8 cellular contexts compared by ENCODE assay signal in genomic region chr19:4456566-4456842, GRCh38. TPM values are rescaled to one million over a fixed set of nuclear protein-coding genes. Genes with fewer than 3 reads are reported as not detected.
A peak's percentile ranks its signal among the peaks of the same experiment; 100 is the strongest.
DNase-seq lines count a peak whose midpoint lies in the region; ATAC-seq and TF ChIP-seq lines count a peak whose summit lies in the region.

No MANE protein-coding gene starts in this region.

- H3K9ac ChIP-seq in parathyroid adenoma, result no peak overlapping the region

- no peaks in the 10 kb centered on the region for H3K36me3 ChIP-seq in parathyroid adenoma (ENCODE audit: control insufficient read depth, insufficient read depth, low read length)

- no peaks in the 10 kb centered on the region for H3K27me3 Mint-ChIP-seq in activated T-helper 2 cell treated with anti-CD3 and anti-CD28 coated beads, Interferon-gamma antibody, Interleukin-2, Interleukin-4, amounts not matched to agents 10 μg/mL and 5 μg/mL and 100 μg/mL, durations not matched to agents 14 hours and 24 hours and 36 hours (ENCODE audit: low read depth)
- peaks cover 14% of the 10 kb centered on the region for H3K27me3 Mint-ChIP-seq in glutamatergic neuron (ENCODE audit: unreplicated experiment)

- no peaks in the 10 kb centered on the region for H3K27me3 ChIP-seq in parathyroid adenoma (ENCODE audit: control insufficient read depth, insufficient read depth, low read length)

- peak overlapping the region; percentile 79 for H3K27ac Mint-ChIP-seq in activated T-helper 2 cell treated with anti-CD3 and anti-CD28 coated beads, Interferon-gamma antibody, Interleukin-2, Interleukin-4, amounts not matched to agents 10 μg/mL and 5 μg/mL and 100 μg/mL, durations not matched to agents 14 hours and 24 hours and 36 hours
- peak overlapping the region; percentile 91 for H3K27ac Mint-ChIP-seq in glutamatergic neuron (ENCODE audit: unreplicated experiment)

- H3K27ac ChIP-seq in parathyroid adenoma, result peak overlapping the region; percentile 72

- intact Hi-C loops in activated T-helper 2 cell treated with anti-CD3 and anti-CD28 coated beads, Interferon-gamma antibody, Interleukin-2, Interleukin-4, amounts not matched to agents 10 μg/mL and 5 μg/mL and 100 μg/mL, durations not matched to agents 14 hours and 24 hours and 36 hours (cut with micrococcal nuclease), result loop anchor here (2.0 to 10.0 kb wide), 2 partner anchors 16 to 52 kb away; partner anchors contain the start of genes CHAF1A, HDGFL2 and SH3GL1

- peaks cover 12% of the 10 kb centered on the region for H3K4me1 Mint-ChIP-seq in activated T-helper 2 cell treated with anti-CD3 and anti-CD28 coated beads, Interferon-gamma antibody, Interleukin-2, Interleukin-4, amounts not matched to agents 10 μg/mL and 5 μg/mL and 100 μg/mL, durations not matched to agents 14 hours and 24 hours and 36 hours (ENCODE audit: low read depth)
- H3K4me1 Mint-ChIP-seq in glutamatergic neuron (ENCODE audit: low read depth, unreplicated experiment), result peaks cover 21% of the 10 kb centered on the region

- H3K4me1 ChIP-seq in parathyroid adenoma, result peaks cover 10% of the 10 kb centered on the region

- H3K79me2 ChIP-seq in parathyroid adenoma, result peaks cover 16% of the 10 kb centered on the region

- TF ChIP-seq CTCF in LNCaP clone FGC (IDR thresholded peaks at IDR 0.05; ENCODE audit: control insufficient read depth, extremely low read depth, insufficient read depth), result no peak
- no peak for TF ChIP-seq CTCF in glutamatergic neuron (IDR thresholded peaks at IDR 0.05; ENCODE audit: partially characterized antibody, unreplicated experiment)
- TF ChIP-seq CTCF in parathyroid adenoma (IDR thresholded peaks at IDR 0.05), result no peak

- H3K9me3 Mint-ChIP-seq in activated T-helper 2 cell treated with anti-CD3 and anti-CD28 coated beads, Interferon-gamma antibody, Interleukin-2, Interleukin-4, amounts not matched to agents 10 μg/mL and 5 μg/mL and 100 μg/mL, durations not matched to agents 14 hours and 24 hours and 36 hours, result no peaks in the 10 kb centered on the region
- H3K9me3 Mint-ChIP-seq in glutamatergic neuron (ENCODE audit: unreplicated experiment), result peaks cover 7% of the 10 kb centered on the region

- peak; percentile 14 for DNase-seq in DMS79 (lab: John Stamatoyannopoulos, UW)
- no peak for DNase-seq in LNCaP clone FGC (ENCODE audit: low read depth)
- DNase-seq in activated T-helper 2 cell treated with anti-CD3 and anti-CD28 coated beads, Interferon-gamma antibody, Interleukin-2, Interleukin-4, amounts not matched to agents 10 μg/mL and 5 μg/mL and 100 μg/mL, durations not matched to agents 14 hours and 24 hours and 36 hours (ENCODE audit: low spot score), result no peak
- no peak for DNase-seq in glutamatergic neuron
- DNase-seq in AML-193 (lab: John Stamatoyannopoulos, UW), result no peak

- H2AFZ ChIP-seq in parathyroid adenoma, result peak overlapping the region; percentile 64

- no peaks in the 10 kb centered on the region for H3K9me3 ChIP-seq in parathyroid adenoma (ENCODE audit: control insufficient read depth, low read length)

- ATAC-seq in HG02852 (IDR thresholded peaks at IDR 0.05; ENCODE audit: unreplicated experiment) (no peak), HG03378 (IDR thresholded peaks at IDR 0.05; ENCODE audit: unreplicated experiment) (no peak)

- H3K4me3 ChIP-seq in LNCaP clone FGC (ENCODE audit: low read depth, low read length) (peak overlapping the region; percentile 84), parathyroid adenoma (ENCODE audit: low read depth, low read length) (peak overlapping the region; percentile 71)

- peak overlapping the region; percentile 92 for H3K4me3 Mint-ChIP-seq in activated T-helper 2 cell treated with anti-CD3 and anti-CD28 coated beads, Interferon-gamma antibody, Interleukin-2, Interleukin-4, amounts not matched to agents 10 μg/mL and 5 μg/mL and 100 μg/mL, durations not matched to agents 14 hours and 24 hours and 36 hours (ENCODE audit: low read depth)
- H3K4me3 Mint-ChIP-seq in glutamatergic neuron (ENCODE audit: unreplicated experiment), result peak overlapping the region; percentile 99

- H3K4me2 ChIP-seq in parathyroid adenoma (ENCODE audit: low read length), result peak overlapping the region; percentile 77

- no peaks in the 10 kb centered on the region for H3K36me3 Mint-ChIP-seq in activated T-helper 2 cell treated with anti-CD3 and anti-CD28 coated beads, Interferon-gamma antibody, Interleukin-2, Interleukin-4, amounts not matched to agents 10 μg/mL and 5 μg/mL and 100 μg/mL, durations not matched to agents 14 hours and 24 hours and 36 hours (ENCODE audit: low read depth)
- no peaks in the 10 kb centered on the region for H3K36me3 Mint-ChIP-seq in glutamatergic neuron (ENCODE audit: unreplicated experiment)

RNA-seq across cellular contexts. Expression of gene UBXN6, which starts 1.1 kb away (rescaled TPM):
- total RNA-seq in activated T-helper 2 cell treated with anti-CD3 and anti-CD28 coated beads, Interferon-gamma antibody, Interleukin-2, Interleukin-4, amounts not matched to agents 10 μg/mL and 5 μg/mL and 100 μg/mL, durations not matched to agents 14 hours and 24 hours and 36 hours, result 51.7 and 52.8 TPM in 2 replicates
- 47.9 TPM for total RNA-seq in glutamatergic neuron (ENCODE audit: unreplicated experiment)

RNA-seq across cellular contexts. Expression of gene HDGFL2, which starts 15.6 kb away (rescaled TPM):
- 61.9 and 75.6 TPM in 2 replicates for total RNA-seq in activated T-helper 2 cell treated with anti-CD3 and anti-CD28 coated beads, Interferon-gamma antibody, Interleukin-2, Interleukin-4, amounts not matched to agents 10 μg/mL and 5 μg/mL and 100 μg/mL, durations not matched to agents 14 hours and 24 hours and 36 hours
- 118 TPM for total RNA-seq in glutamatergic neuron (ENCODE audit: unreplicated experiment)

RNA-seq across cellular contexts. Expression of gene CHAF1A, which starts 54.1 kb away (rescaled TPM):
- total RNA-seq in activated T-helper 2 cell treated with anti-CD3 and anti-CD28 coated beads, Interferon-gamma antibody, Interleukin-2, Interleukin-4, amounts not matched to agents 10 μg/mL and 5 μg/mL and 100 μg/mL, durations not matched to agents 14 hours and 24 hours and 36 hours, result 81.9 and 87.8 TPM in 2 replicates
- total RNA-seq in glutamatergic neuron (ENCODE audit: unreplicated experiment), result 20.5 TPM

RNA-seq across cellular contexts. Expression of gene SH3GL1, which starts 56.2 kb away (rescaled TPM):
- total RNA-seq in activated T-helper 2 cell treated with anti-CD3 and anti-CD28 coated beads, Interferon-gamma antibody, Interleukin-2, Interleukin-4, amounts not matched to agents 10 μg/mL and 5 μg/mL and 100 μg/mL, durations not matched to agents 14 hours and 24 hours and 36 hours, result 49.2 and 56.3 TPM in 2 replicates
- 56.3 TPM for total RNA-seq in glutamatergic neuron (ENCODE audit: unreplicated experiment)
